Comparison of ENCODE assay signal across 31 cellular contexts in the genomic region with DNA sequence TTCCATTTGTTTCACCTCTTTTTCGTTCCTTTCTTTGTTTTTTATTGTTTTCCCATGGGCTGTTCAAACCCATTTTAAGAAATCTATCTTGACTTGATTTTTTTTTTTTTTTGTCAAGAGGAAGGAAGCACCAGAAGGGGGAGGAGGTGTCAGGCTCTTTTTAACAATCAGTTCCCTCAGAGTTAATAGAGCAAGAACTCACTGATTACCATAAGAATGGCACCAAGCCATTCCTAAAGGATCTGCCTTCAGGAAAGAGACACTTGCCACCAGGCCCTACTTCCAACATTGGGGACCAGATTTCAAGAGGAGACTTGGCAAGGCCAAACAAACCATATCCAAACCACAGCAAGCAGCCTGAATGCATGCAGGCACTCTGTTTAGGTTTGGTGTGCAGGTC.
"Had no signal": no experiment of that assay in that cellular context is flagged by ENCODE, and none has a peak within 500 bp of the region (broad histone marks: within the 10 kb centered on the region; RNA-seq: fewer than 3 reads in every experiment).

No MANE protein-coding gene starts in this region.

- H3K79me2 ChIP-seq: hepatocyte had no signal

- H3K4me3 ChIP-seq: hepatocyte, left lung, lower lobe of right lung, ovary, prostate gland, skin epidermis, stomach, testis, thyroid gland, transverse colon, upper lobe of left lung, vagina had no signal

- H3K27ac ChIP-seq: hepatocyte, left lung, lower lobe of right lung, neutrophil, ovary, prostate gland, skin epidermis, stomach, testis, thyroid gland, transverse colon, upper lobe of left lung, vagina had no signal

- H3K27ac Mint-ChIP-seq: immature natural killer cell; mesothelial cell of epicardium; naive B cell; natural killer cell treated with Interleukin-12 subunit alpha and Interleukin-12 subunit beta and Interleukin-15 and Interleukin-18, amount 100 ng/mL, for 72 hours; stimulated activated naive B cell treated with anti-CD40 and anti-IgM and Interleukin-4, amounts not matched to agents 10 μg/mL and 1 μg/mL and 100 μg/mL, for 72 hours had no signal

- H3K27me3 Mint-ChIP-seq: natural killer cell treated with Interleukin-12 subunit alpha and Interleukin-12 subunit beta and Interleukin-15 and Interleukin-18, amount 100 ng/mL, for 72 hours; stimulated activated naive B cell treated with anti-CD40 and anti-IgM and Interleukin-4, amounts not matched to agents 10 μg/mL and 1 μg/mL and 100 μg/mL, for 72 hours had no signal

- H2AFZ ChIP-seq: hepatocyte had no signal

- DNase-seq: immature natural killer cell; kidney; left colon; left lung; lower lobe of right lung; mammary epithelial cell; mesenchymal stem cell; naive B cell; ovary; posterior cingulate gyrus; retina; right cardiac atrium; stimulated activated CD4-positive, alpha-beta T cell treated with anti-CD3 and anti-CD28 coated beads, Interleukin-12 subunit alpha, Interleukin-12 subunit beta, amount 100 ng/mL, for 4 hours; stimulated activated CD4-positive, alpha-beta T cell treated with anti-CD3 and anti-CD28 coated beads, Interleukin-15, amount 100 ng/mL, for 24 hours; stimulated activated CD4-positive, alpha-beta T cell treated with anti-CD3 and anti-CD28 coated beads, Interleukin-2, amount 100 ng/mL, for 24 hours; stimulated activated CD4-positive, alpha-beta T cell treated with anti-CD3 and anti-CD28 coated beads, Interleukin-4, amount 100 ng/mL, for 1 hour; stimulated activated naive B cell treated with anti-CD40 and anti-IgM and Interleukin-4, amounts not matched to agents 10 μg/mL and 1 μg/mL and 100 μg/mL, for 72 hours; stimulated activated naive CD8-positive, alpha-beta T cell treated with anti-CD3 and anti-CD28 coated beads, Interleukin-15, Interleukin-2, amounts not matched to agents 100 U/mL and 50 U/mL, for 24 hours; stomach; testis; thyroid gland; transverse colon; upper lobe of left lung had no signal

- ATAC-seq: left colon; left lung; natural killer cell treated with Interleukin-12 subunit alpha and Interleukin-12 subunit beta and Interleukin-15 and Interleukin-18, amount 100 ng/mL, for 72 hours; right cardiac atrium; sciatic nerve; stimulated activated naive B cell treated with anti-CD40 and anti-IgM and Interleukin-4, amounts not matched to agents 10 μg/mL and 1 μg/mL and 100 μg/mL, for 72 hours; stimulated activated naive CD8-positive, alpha-beta T cell treated with anti-CD3 and anti-CD28 coated beads, Interleukin-15, Interleukin-2, amounts not matched to agents 100 U/mL and 50 U/mL, for 24 hours had no signal

- H3K4me3 Mint-ChIP-seq: immature natural killer cell; mesothelial cell of epicardium; naive B cell; natural killer cell treated with Interleukin-12 subunit alpha and Interleukin-12 subunit beta and Interleukin-15 and Interleukin-18, amount 100 ng/mL, for 72 hours; stimulated activated naive B cell treated with anti-CD40 and anti-IgM and Interleukin-4, amounts not matched to agents 10 μg/mL and 1 μg/mL and 100 μg/mL, for 72 hours had no signal

- H3K27me3 ChIP-seq: hepatocyte, left lung, neutrophil, ovary, stomach, testis, thyroid gland, transverse colon, upper lobe of left lung, vagina had no signal

- H3K4me2 ChIP-seq: hepatocyte had no signal

- H3K4me1 Mint-ChIP-seq: immature natural killer cell; mesothelial cell of epicardium; naive B cell; stimulated activated naive B cell treated with anti-CD40 and anti-IgM and Interleukin-4, amounts not matched to agents 10 μg/mL and 1 μg/mL and 100 μg/mL, for 72 hours had no signal

- H3K4me1 ChIP-seq: left lung, lower lobe of right lung, prostate gland, stomach, testis, thyroid gland, transverse colon, upper lobe of left lung, vagina had no signal

- H3K36me3 ChIP-seq: left lung, lower lobe of right lung, neutrophil, ovary, prostate gland, stomach, thyroid gland, transverse colon, upper lobe of left lung, vagina had no signal

- H3K9me3 ChIP-seq: lower lobe of right lung, neutrophil, prostate gland, testis, thyroid gland, transverse colon, vagina had no signal

- H3K36me3 Mint-ChIP-seq: immature natural killer cell; mesothelial cell of epicardium; naive B cell; natural killer cell treated with Interleukin-12 subunit alpha and Interleukin-12 subunit beta and Interleukin-15 and Interleukin-18, amount 100 ng/mL, for 72 hours; stimulated activated naive B cell treated with anti-CD40 and anti-IgM and Interleukin-4, amounts not matched to agents 10 μg/mL and 1 μg/mL and 100 μg/mL, for 72 hours had no signal
